Comparison of ENCODE assay signal across 39 cellular contexts in genomic region chr4:78899302-78899701, GRCh38.
"Had no signal": no experiment of that assay in that cellular context is flagged by ENCODE, and none has a peak within 500 bp of the region (broad histone marks: within the 10 kb centered on the region; RNA-seq: fewer than 3 reads in every experiment).

No MANE protein-coding gene starts in this region.

- H3K36me3 Mint-ChIP-seq: activated naive CD4-positive, alpha-beta T cell treated with anti-CD3 and anti-CD28 coated beads, Interleukin-2, amount 50 U/mL, for 72 hours had no signal

- DNase-seq: activated effector memory CD4-positive, alpha-beta T cell treated with anti-CD3 and anti-CD28 coated beads, Interleukin-2, amount 50 U/mL, for 16 hours; activated effector memory CD4-positive, alpha-beta T cell treated with Interleukin-2 at 50 U/mL for 16 hours; activated gamma-delta T cell; activated gamma-delta T cell treated with Interleukin-2 at 50 U/mL for 16 hours; activated naive CD4-positive, alpha-beta T cell; activated naive CD4-positive, alpha-beta T cell treated with anti-CD3 and anti-CD28 coated beads for 36 hours; activated naive CD4-positive, alpha-beta T cell treated with anti-CD3 and anti-CD28 coated beads, Interleukin-2, amount 10 ng/mL, durations not matched to agents 7 days and 5 days; activated naive CD4-positive, alpha-beta T cell treated with anti-CD3 and anti-CD28 coated beads, Interleukin-2, amount 50 U/mL, for 16 hours; activated naive CD4-positive, alpha-beta T cell treated with Interleukin-2 at 50 U/mL for 16 hours; activated naive CD8-positive, alpha-beta T cell treated with anti-CD3 and anti-CD28 coated beads for 36 hours; activated naive CD8-positive, alpha-beta T cell treated with anti-CD3 and anti-CD28 coated beads, Interleukin-2, amount 10 ng/mL, durations not matched to agents 7 days and 5 days; activated naive CD8-positive, alpha-beta T cell treated with anti-CD3 and anti-CD28 coated beads, Interleukin-2, amount 50 U/mL, for 24 hours; activated T-cell treated with anti-CD3 and anti-CD28 coated beads, Interleukin-2, amount 50 U/mL, for 24 hours; activated T-cell treated with anti-CD3 and anti-CD28 coated beads, Interleukin-2, amount 50 U/mL, for 4 hours; activated T-cell treated with anti-CD3 and anti-CD28 coated beads, Interleukin-2, amount 50 U/mL, for 48 hours; activated T-cell treated with anti-CD3 and anti-CD28 coated beads, Interleukin-2, amount 50 U/mL, for 72 hours; adrenal gland; amniotic stem cell; amygdala; anterior cingulate cortex; aorta; body of pancreas; brain microvascular endothelial cell; caudate nucleus; central memory CD4-positive, alpha-beta T cell; cerebellar nuclear complex had no signal

- H3K4me3 ChIP-seq: adrenal gland, ascending aorta, body of pancreas, breast epithelium, cardiac muscle cell had no signal

- H3K4me1 Mint-ChIP-seq: activated naive CD4-positive, alpha-beta T cell treated with anti-CD3 and anti-CD28 coated beads, Interleukin-2, amount 10 ng/mL, durations not matched to agents 7 days and 5 days; activated naive CD4-positive, alpha-beta T cell treated with anti-CD3 and anti-CD28 coated beads, Interleukin-2, amount 50 U/mL, for 24 hours; activated naive CD8-positive, alpha-beta T cell treated with anti-CD3 and anti-CD28 coated beads for 36 hours; activated naive CD8-positive, alpha-beta T cell treated with anti-CD3 and anti-CD28 coated beads, Interleukin-2, amount 10 ng/mL, durations not matched to agents 7 days and 5 days; activated naive CD8-positive, alpha-beta T cell treated with anti-CD3 and anti-CD28 coated beads, Interleukin-2, amount 50 U/mL, for 24 hours; activated T-helper 17 cell treated with anti-CD3 and anti-CD28 coated beads, Interleukin-2, amount 50 U/mL, for 72 hours; brain; central memory CD8-positive, alpha-beta T cell had no signal

- H3K9me3 Mint-ChIP-seq: activated naive CD4-positive, alpha-beta T cell treated with anti-CD3 and anti-CD28 coated beads for 36 hours; activated naive CD4-positive, alpha-beta T cell treated with anti-CD3 and anti-CD28 coated beads, Interleukin-2, amount 10 ng/mL, durations not matched to agents 7 days and 5 days; activated naive CD4-positive, alpha-beta T cell treated with anti-CD3 and anti-CD28 coated beads, Interleukin-2, amount 50 U/mL, for 24 hours; activated naive CD4-positive, alpha-beta T cell treated with anti-CD3 and anti-CD28 coated beads, Interleukin-2, amount 50 U/mL, for 72 hours; activated naive CD8-positive, alpha-beta T cell treated with anti-CD3 and anti-CD28 coated beads for 36 hours; activated naive CD8-positive, alpha-beta T cell treated with anti-CD3 and anti-CD28 coated beads, Interleukin-2, amount 10 ng/mL, durations not matched to agents 7 days and 5 days; activated naive CD8-positive, alpha-beta T cell treated with anti-CD3 and anti-CD28 coated beads, Interleukin-2, amount 50 U/mL, for 24 hours; activated T-cell treated with anti-CD3 and anti-CD28 coated beads, Interleukin-2, amount 50 U/mL, for 24 hours; activated T-cell treated with anti-CD3 and anti-CD28 coated beads, Interleukin-2, amount 50 U/mL, for 4 hours; activated T-helper 1 cell treated with anti-CD3 and anti-CD28 coated beads, Interleukin-12 subunit alpha, Interleukin-12 subunit beta, Interleukin-2, Interleukin-4 antibody, amounts not matched to agents 30 ng/mL and 10 ng/mL and 1 ng/mL, durations not matched to agents 14 hours and 24 hours and 36 hours; activated T-helper 17 cell treated with anti-CD3 and anti-CD28 coated beads, Interleukin-2, amount 50 U/mL, for 72 hours; activated T-helper 2 cell treated with anti-CD3 and anti-CD28 coated beads, Interferon-gamma antibody, Interleukin-2, Interleukin-4, amounts not matched to agents 10 μg/mL and 5 μg/mL and 100 μg/mL, durations not matched to agents 14 hours and 24 hours and 36 hours; brain; central memory CD8-positive, alpha-beta T cell had no signal

- H3K27me3 ChIP-seq: adrenal gland, ascending aorta, body of pancreas, brain microvascular endothelial cell, breast epithelium, cardiac muscle cell had no signal

- H3K27me3 Mint-ChIP-seq: activated naive CD4-positive, alpha-beta T cell treated with anti-CD3 and anti-CD28 coated beads, Interleukin-2, amount 10 ng/mL, durations not matched to agents 7 days and 5 days; activated naive CD4-positive, alpha-beta T cell treated with anti-CD3 and anti-CD28 coated beads, Interleukin-2, amount 50 U/mL, for 24 hours; activated naive CD8-positive, alpha-beta T cell; activated naive CD8-positive, alpha-beta T cell treated with anti-CD3 and anti-CD28 coated beads for 36 hours; activated naive CD8-positive, alpha-beta T cell treated with anti-CD3 and anti-CD28 coated beads, Interleukin-2, amount 10 ng/mL, durations not matched to agents 7 days and 5 days; activated naive CD8-positive, alpha-beta T cell treated with anti-CD3 and anti-CD28 coated beads, Interleukin-2, amount 50 U/mL, for 24 hours; activated T-cell treated with anti-CD3 and anti-CD28 coated beads, Interleukin-2, amount 50 U/mL, for 24 hours; activated T-helper 17 cell treated with anti-CD3 and anti-CD28 coated beads, Interleukin-2, amount 50 U/mL, for 72 hours; brain; central memory CD8-positive, alpha-beta T cell had no signal

- H3K27ac Mint-ChIP-seq: activated naive CD4-positive, alpha-beta T cell treated with anti-CD3 and anti-CD28 coated beads for 36 hours; activated naive CD4-positive, alpha-beta T cell treated with anti-CD3 and anti-CD28 coated beads, Interleukin-2, amount 10 ng/mL, durations not matched to agents 7 days and 5 days; activated naive CD4-positive, alpha-beta T cell treated with anti-CD3 and anti-CD28 coated beads, Interleukin-2, amount 50 U/mL, for 24 hours; activated naive CD4-positive, alpha-beta T cell treated with anti-CD3 and anti-CD28 coated beads, Interleukin-2, amount 50 U/mL, for 72 hours; activated naive CD8-positive, alpha-beta T cell; activated naive CD8-positive, alpha-beta T cell treated with anti-CD3 and anti-CD28 coated beads for 36 hours; activated naive CD8-positive, alpha-beta T cell treated with anti-CD3 and anti-CD28 coated beads, Interleukin-2, amount 10 ng/mL, durations not matched to agents 7 days and 5 days; activated naive CD8-positive, alpha-beta T cell treated with anti-CD3 and anti-CD28 coated beads, Interleukin-2, amount 50 U/mL, for 24 hours; activated T-cell treated with anti-CD3 and anti-CD28 coated beads, Interleukin-2, amount 50 U/mL, for 24 hours; activated T-cell treated with anti-CD3 and anti-CD28 coated beads, Interleukin-2, amount 50 U/mL, for 72 hours; activated T-helper 1 cell treated with anti-CD3 and anti-CD28 coated beads, Interleukin-12 subunit alpha, Interleukin-12 subunit beta, Interleukin-2, Interleukin-4 antibody, amounts not matched to agents 30 ng/mL and 10 ng/mL and 1 ng/mL, durations not matched to agents 14 hours and 24 hours and 36 hours; activated T-helper 17 cell treated with anti-CD3 and anti-CD28 coated beads, Interleukin-2, amount 50 U/mL, for 72 hours; activated T-helper 2 cell treated with anti-CD3 and anti-CD28 coated beads, Interferon-gamma antibody, Interleukin-2, Interleukin-4, amounts not matched to agents 10 μg/mL and 5 μg/mL and 100 μg/mL, durations not matched to agents 14 hours and 24 hours and 36 hours; brain had no signal

- ATAC-seq: activated naive CD4-positive, alpha-beta T cell treated with anti-CD3 and anti-CD28 coated beads, Interleukin-2, amount 50 U/mL, for 72 hours; activated naive CD8-positive, alpha-beta T cell treated with anti-CD3 and anti-CD28 coated beads, Interleukin-2, amount 50 U/mL, for 24 hours; activated T-cell treated with anti-CD3 and anti-CD28 coated beads, Interleukin-2, amount 50 U/mL, for 4 hours; activated T-cell treated with anti-CD3 and anti-CD28 coated beads, Interleukin-2, amount 50 U/mL, for 72 hours; activated T-helper 17 cell treated with anti-CD3 and anti-CD28 coated beads, Interleukin-2, amount 50 U/mL, for 72 hours; body of pancreas had no signal

- H3K4me3 Mint-ChIP-seq: activated naive CD4-positive, alpha-beta T cell treated with anti-CD3 and anti-CD28 coated beads for 36 hours; activated naive CD4-positive, alpha-beta T cell treated with anti-CD3 and anti-CD28 coated beads, Interleukin-2, amount 10 ng/mL, durations not matched to agents 7 days and 5 days; activated naive CD4-positive, alpha-beta T cell treated with anti-CD3 and anti-CD28 coated beads, Interleukin-2, amount 50 U/mL, for 24 hours; activated naive CD8-positive, alpha-beta T cell; activated naive CD8-positive, alpha-beta T cell treated with anti-CD3 and anti-CD28 coated beads for 36 hours; activated naive CD8-positive, alpha-beta T cell treated with anti-CD3 and anti-CD28 coated beads, Interleukin-2, amount 10 ng/mL, durations not matched to agents 7 days and 5 days; activated naive CD8-positive, alpha-beta T cell treated with anti-CD3 and anti-CD28 coated beads, Interleukin-2, amount 50 U/mL, for 24 hours; activated T-cell treated with anti-CD3 and anti-CD28 coated beads, Interleukin-2, amount 50 U/mL, for 24 hours; activated T-cell treated with anti-CD3 and anti-CD28 coated beads, Interleukin-2, amount 50 U/mL, for 4 hours; activated T-cell treated with anti-CD3 and anti-CD28 coated beads, Interleukin-2, amount 50 U/mL, for 72 hours; activated T-helper 1 cell treated with anti-CD3 and anti-CD28 coated beads, Interleukin-12 subunit alpha, Interleukin-12 subunit beta, Interleukin-2, Interleukin-4 antibody, amounts not matched to agents 30 ng/mL and 10 ng/mL and 1 ng/mL, durations not matched to agents 14 hours and 24 hours and 36 hours; activated T-helper 17 cell treated with anti-CD3 and anti-CD28 coated beads, Interleukin-2, amount 50 U/mL, for 72 hours; brain; central memory CD8-positive, alpha-beta T cell had no signal

- FAIRE-seq: astrocyte, bronchial epithelial cell had no signal

- H3K27ac ChIP-seq: adrenal gland, ascending aorta, body of pancreas, brain microvascular endothelial cell, breast epithelium, cardiac muscle cell had no signal

- H3K4me1 ChIP-seq: adrenal gland, ascending aorta, body of pancreas, breast epithelium had no signal

- H3K36me3 ChIP-seq: brain microvascular endothelial cell, breast epithelium, cardiac muscle cell had no signal

- H3K9me3 ChIP-seq: adrenal gland, ascending aorta, body of pancreas, breast epithelium had no signal
